Comparison of ENCODE assay signal across 34 cellular contexts in the genomic region with DNA sequence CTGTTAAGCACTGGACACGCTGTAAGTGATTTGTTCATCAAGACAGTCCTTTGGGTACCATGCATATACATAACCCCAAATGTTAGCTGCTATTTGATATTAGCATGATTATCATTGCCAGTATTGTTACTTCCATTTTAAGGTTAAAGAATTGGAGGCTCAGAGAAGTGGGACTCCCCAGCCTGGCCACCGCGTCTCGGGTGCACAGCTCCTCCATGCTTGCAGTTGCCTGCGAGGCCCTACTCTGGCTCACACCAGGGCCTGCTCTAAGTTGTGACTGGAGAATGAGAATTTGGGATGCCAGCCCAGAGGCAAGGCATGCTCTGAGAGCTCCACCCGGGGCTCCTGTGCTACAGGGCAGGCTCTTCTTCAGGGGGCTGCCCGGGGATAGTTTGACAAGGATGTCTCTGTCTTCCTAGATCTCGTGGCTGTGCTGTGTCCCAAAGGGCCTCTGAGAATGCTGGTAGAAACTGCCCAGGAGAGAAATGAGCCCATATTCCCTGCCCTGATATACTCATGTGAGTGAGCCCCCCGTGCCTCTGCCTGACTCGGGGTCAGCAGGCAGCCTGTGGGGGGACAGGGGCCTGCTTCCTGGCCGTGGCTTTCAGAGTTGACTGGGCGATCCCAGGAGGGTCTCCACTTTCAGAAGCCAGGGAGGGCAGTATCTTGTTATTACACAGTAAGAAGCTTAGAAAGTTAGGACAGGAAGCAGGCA.
"Had no signal": no experiment of that assay in that cellular context is flagged by ENCODE, and none has a peak within 500 bp of the region (broad histone marks: within the 10 kb centered on the region; RNA-seq: fewer than 3 reads in every experiment).

No MANE protein-coding gene starts in this region.

- H3K9me3 ChIP-seq: adrenal gland, body of pancreas, esophagus muscularis mucosa, gastrocnemius medialis, heart left ventricle had no signal

- H3K27ac Mint-ChIP-seq: activated CD4-positive, alpha-beta memory T cell treated with anti-CD3 and anti-CD28 coated beads for 36 hours; activated CD4-positive, alpha-beta T cell treated with anti-CD3 and anti-CD28 coated beads for 36 hours; activated CD4-positive, alpha-beta T cell treated with anti-CD3 and anti-CD28 coated beads, Interleukin-2, amount 10 ng/mL, durations not matched to agents 24 days and 14 days; activated CD8-positive, alpha-beta memory T cell treated with anti-CD3 and anti-CD28 coated beads, Interleukin-2, amount 10 ng/mL, durations not matched to agents 7 days and 5 days; activated CD8-positive, alpha-beta T cell treated with anti-CD3 and anti-CD28 coated beads, Interleukin-2, amount 10 ng/mL, durations not matched to agents 7 days and 5 days; activated naive CD4-positive, alpha-beta T cell treated with anti-CD3 and anti-CD28 coated beads for 36 hours; activated naive CD4-positive, alpha-beta T cell treated with anti-CD3 and anti-CD28 coated beads, Interleukin-2, amount 50 U/mL, for 24 hours; activated naive CD8-positive, alpha-beta T cell treated with anti-CD3 and anti-CD28 coated beads for 36 hours; activated naive CD8-positive, alpha-beta T cell treated with anti-CD3 and anti-CD28 coated beads, Interleukin-2, amount 50 U/mL, for 24 hours; activated T-helper 1 cell treated with anti-CD3 and anti-CD28 coated beads, Interleukin-12 subunit alpha, Interleukin-12 subunit beta, Interleukin-2, Interleukin-4 antibody, amounts not matched to agents 30 ng/mL and 10 ng/mL and 1 ng/mL, durations not matched to agents 14 hours and 24 hours and 36 hours; activated T-helper 2 cell treated with anti-CD3 and anti-CD28 coated beads, Interferon-gamma antibody, Interleukin-2, Interleukin-4, amounts not matched to agents 10 μg/mL and 5 μg/mL and 100 μg/mL, durations not matched to agents 14 hours and 24 hours and 36 hours; dendritic cell treated with granulocyte-macrophage colony-stimulating factor and Interleukin-4, amounts not matched to agents 40 ng/mL and 50 ng/mL, for 4 days; T-helper 17 cell; T-helper 2 cell treated with Interferon-gamma antibody and Interleukin-4, amounts not matched to agents 5 μg/mL and 100 μg/mL, for 36 hours had no signal

- H3K4me3 ChIP-seq: adrenal gland, body of pancreas, coronary artery, dorsolateral prefrontal cortex, esophagus muscularis mucosa, gastrocnemius medialis, heart left ventricle had no signal

- DNase-seq: activated CD4-positive, alpha-beta memory T cell treated with anti-CD3 and anti-CD28 coated beads for 36 hours; activated CD4-positive, alpha-beta T cell treated with anti-CD3 and anti-CD28 coated beads for 36 hours; activated CD4-positive, alpha-beta T cell treated with anti-CD3 and anti-CD28 coated beads, Interleukin-2, amount 10 ng/mL, durations not matched to agents 24 days and 14 days; activated CD4-positive, CD25-positive, alpha-beta regulatory T cell; activated CD4-positive, CD25-positive, alpha-beta regulatory T cell treated with anti-CD3 and anti-CD28 coated beads, Interleukin-2, amount 50 U/mL, for 72 hours; activated CD8-positive, alpha-beta memory T cell treated with anti-CD3 and anti-CD28 coated beads, Interleukin-2, amount 10 ng/mL, durations not matched to agents 7 days and 5 days; activated CD8-positive, alpha-beta memory T cell treated with anti-CD3 and anti-CD28 coated beads, Interleukin-2, amount 50 U/mL, for 4 hours; activated CD8-positive, alpha-beta T cell treated with anti-CD3 and anti-CD28 coated beads, Interleukin-2, amount 10 ng/mL, durations not matched to agents 7 days and 5 days; activated effector memory CD4-positive, alpha-beta T cell treated with anti-CD3 and anti-CD28 coated beads, Interleukin-2, amount 50 U/mL, for 16 hours; activated naive CD4-positive, alpha-beta T cell treated with anti-CD3 and anti-CD28 coated beads for 36 hours; activated naive CD8-positive, alpha-beta T cell treated with anti-CD3 and anti-CD28 coated beads for 36 hours; activated naive CD8-positive, alpha-beta T cell treated with anti-CD3 and anti-CD28 coated beads, Interleukin-2, amount 50 U/mL, for 24 hours; activated T-cell treated with anti-CD3 and anti-CD28 coated beads, Interleukin-2, amount 50 U/mL, for 1 hour; activated T-cell treated with anti-CD3 and anti-CD28 coated beads, Interleukin-2, amount 50 U/mL, for 48 hours; adrenal gland; amygdala; body of pancreas; central memory CD4-positive, alpha-beta T cell; dorsolateral prefrontal cortex; effector memory CD4-positive, alpha-beta T cell; endodermal cell; foreskin keratinocyte; gastrocnemius medialis; glutamatergic neuron; heart left ventricle; T-helper 1 cell; T-helper 17 cell had no signal

- H3K4me1 ChIP-seq: body of pancreas, foreskin keratinocyte, gastrocnemius medialis had no signal

- H3K27ac ChIP-seq: adrenal gland, body of pancreas, coronary artery, dorsolateral prefrontal cortex, esophagus muscularis mucosa, foreskin keratinocyte, gastrocnemius medialis, heart left ventricle had no signal

- H3K27me3 ChIP-seq: adrenal gland, body of pancreas, dorsolateral prefrontal cortex, esophagus muscularis mucosa, foreskin keratinocyte, gastrocnemius medialis, heart left ventricle had no signal

- H3K36me3 Mint-ChIP-seq: activated CD4-positive, alpha-beta memory T cell treated with anti-CD3 and anti-CD28 coated beads for 36 hours; activated naive CD4-positive, alpha-beta T cell treated with anti-CD3 and anti-CD28 coated beads, Interleukin-2, amount 50 U/mL, for 24 hours had no signal

- H3K27me3 Mint-ChIP-seq: activated CD4-positive, alpha-beta memory T cell treated with anti-CD3 and anti-CD28 coated beads for 36 hours; activated CD4-positive, alpha-beta T cell treated with anti-CD3 and anti-CD28 coated beads for 36 hours; activated CD4-positive, alpha-beta T cell treated with anti-CD3 and anti-CD28 coated beads, Interleukin-2, amount 10 ng/mL, durations not matched to agents 24 days and 14 days; activated CD8-positive, alpha-beta memory T cell treated with anti-CD3 and anti-CD28 coated beads, Interleukin-2, amount 10 ng/mL, durations not matched to agents 7 days and 5 days; activated naive CD4-positive, alpha-beta T cell treated with anti-CD3 and anti-CD28 coated beads, Interleukin-2, amount 50 U/mL, for 24 hours; activated naive CD8-positive, alpha-beta T cell treated with anti-CD3 and anti-CD28 coated beads for 36 hours; activated naive CD8-positive, alpha-beta T cell treated with anti-CD3 and anti-CD28 coated beads, Interleukin-2, amount 50 U/mL, for 24 hours; dendritic cell treated with granulocyte-macrophage colony-stimulating factor and Interleukin-4, amounts not matched to agents 40 ng/mL and 50 ng/mL, for 4 days; T-helper 17 cell had no signal

- ATAC-seq: activated CD4-positive, alpha-beta T cell treated with anti-CD3 and anti-CD28 coated beads for 36 hours; activated CD8-positive, alpha-beta memory T cell treated with anti-CD3 and anti-CD28 coated beads, Interleukin-2, amount 10 ng/mL, durations not matched to agents 7 days and 5 days; activated CD8-positive, alpha-beta T cell treated with anti-CD3 and anti-CD28 coated beads, Interleukin-2, amount 10 ng/mL, durations not matched to agents 7 days and 5 days; activated naive CD8-positive, alpha-beta T cell treated with anti-CD3 and anti-CD28 coated beads, Interleukin-2, amount 50 U/mL, for 24 hours; body of pancreas; foreskin keratinocyte; gastrocnemius medialis; heart left ventricle; T-helper 17 cell had no signal

- H3K9me3 Mint-ChIP-seq: activated CD4-positive, alpha-beta memory T cell treated with anti-CD3 and anti-CD28 coated beads for 36 hours; activated CD4-positive, alpha-beta T cell treated with anti-CD3 and anti-CD28 coated beads, Interleukin-2, amount 10 ng/mL, durations not matched to agents 24 days and 14 days; activated naive CD4-positive, alpha-beta T cell treated with anti-CD3 and anti-CD28 coated beads for 36 hours; activated naive CD4-positive, alpha-beta T cell treated with anti-CD3 and anti-CD28 coated beads, Interleukin-2, amount 50 U/mL, for 24 hours; activated naive CD8-positive, alpha-beta T cell treated with anti-CD3 and anti-CD28 coated beads for 36 hours; activated naive CD8-positive, alpha-beta T cell treated with anti-CD3 and anti-CD28 coated beads, Interleukin-2, amount 50 U/mL, for 24 hours; activated T-helper 1 cell treated with anti-CD3 and anti-CD28 coated beads, Interleukin-12 subunit alpha, Interleukin-12 subunit beta, Interleukin-2, Interleukin-4 antibody, amounts not matched to agents 30 ng/mL and 10 ng/mL and 1 ng/mL, durations not matched to agents 14 hours and 24 hours and 36 hours; activated T-helper 2 cell treated with anti-CD3 and anti-CD28 coated beads, Interferon-gamma antibody, Interleukin-2, Interleukin-4, amounts not matched to agents 10 μg/mL and 5 μg/mL and 100 μg/mL, durations not matched to agents 14 hours and 24 hours and 36 hours; dendritic cell treated with granulocyte-macrophage colony-stimulating factor and Interleukin-4, amounts not matched to agents 40 ng/mL and 50 ng/mL, for 4 days; endodermal cell; T-helper 2 cell treated with Interferon-gamma antibody and Interleukin-4, amounts not matched to agents 5 μg/mL and 100 μg/mL, for 36 hours had no signal

- H3K4me3 Mint-ChIP-seq: activated CD4-positive, alpha-beta memory T cell treated with anti-CD3 and anti-CD28 coated beads for 36 hours; activated CD4-positive, alpha-beta T cell treated with anti-CD3 and anti-CD28 coated beads for 36 hours; activated CD4-positive, alpha-beta T cell treated with anti-CD3 and anti-CD28 coated beads, Interleukin-2, amount 10 ng/mL, durations not matched to agents 24 days and 14 days; activated CD8-positive, alpha-beta memory T cell treated with anti-CD3 and anti-CD28 coated beads, Interleukin-2, amount 10 ng/mL, durations not matched to agents 7 days and 5 days; activated CD8-positive, alpha-beta T cell treated with anti-CD3 and anti-CD28 coated beads, Interleukin-2, amount 10 ng/mL, durations not matched to agents 7 days and 5 days; activated naive CD4-positive, alpha-beta T cell treated with anti-CD3 and anti-CD28 coated beads for 36 hours; activated naive CD4-positive, alpha-beta T cell treated with anti-CD3 and anti-CD28 coated beads, Interleukin-2, amount 50 U/mL, for 24 hours; activated naive CD8-positive, alpha-beta T cell treated with anti-CD3 and anti-CD28 coated beads for 36 hours; activated naive CD8-positive, alpha-beta T cell treated with anti-CD3 and anti-CD28 coated beads, Interleukin-2, amount 50 U/mL, for 24 hours; activated T-helper 1 cell treated with anti-CD3 and anti-CD28 coated beads, Interleukin-12 subunit alpha, Interleukin-12 subunit beta, Interleukin-2, Interleukin-4 antibody, amounts not matched to agents 30 ng/mL and 10 ng/mL and 1 ng/mL, durations not matched to agents 14 hours and 24 hours and 36 hours; dendritic cell treated with granulocyte-macrophage colony-stimulating factor and Interleukin-4, amounts not matched to agents 40 ng/mL and 50 ng/mL, for 4 days; endodermal cell; T-helper 17 cell; T-helper 2 cell treated with Interferon-gamma antibody and Interleukin-4, amounts not matched to agents 5 μg/mL and 100 μg/mL, for 36 hours had no signal
